In the genomic region with DNA sequence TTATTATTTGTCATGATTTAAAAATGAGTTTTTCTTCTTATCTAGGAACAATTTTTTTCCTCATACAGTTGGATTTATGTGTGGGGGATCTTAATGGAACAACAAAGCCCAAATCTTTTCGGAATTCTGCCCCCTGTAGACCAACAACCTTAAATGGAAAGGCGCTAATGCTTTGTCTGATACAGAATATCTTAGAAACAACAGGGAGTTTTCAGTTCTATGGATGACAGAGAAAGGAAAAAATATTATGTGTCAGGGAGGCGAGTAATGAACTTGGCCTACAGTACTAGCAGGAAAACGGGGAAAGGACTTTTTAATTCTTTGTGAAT, we compare ENCODE assay signal across 19 cellular contexts. TPM values are rescaled to one million over a fixed set of nuclear protein-coding genes. Genes with fewer than 3 reads are reported as not detected.
DNase-seq lines count a peak whose midpoint lies in the region; ATAC-seq and TF ChIP-seq lines count a peak whose summit lies in the region.
"Had no signal": no experiment of that assay in that cellular context is flagged by ENCODE, and none has a peak within 500 bp of the region (broad histone marks: within the 10 kb centered on the region; RNA-seq: fewer than 3 reads in every experiment).

No MANE protein-coding gene starts in this region.

- CTCF ChIA-PET in HCT116 (lab: Charles Lee) (no interaction called here), GM10248 (lab: Yijun Ruan, JAX) (no interaction called here)

- H3K27ac ChIP-seq in HCT116 (ENCODE audit: low read depth, low read length) (no peak overlapping the region), cingulate gyrus (ENCODE audit: low read depth, low read length) (peak overlapping the region; percentile 63), temporal lobe (ENCODE audit: low read depth, low read length) (peak overlapping the region; percentile 99), testis (no peak overlapping the region)
- H3K27ac ChIP-seq: KMS-11, Peyer's patch, SJSA1 had no signal

- POLR2A ChIA-PET in HCT116 (lab: Charles Lee): no interaction called here
- POLR2A ChIA-PET in GM10248 (lab: Yijun Ruan, JAX): no interaction called here

- H4K20me1 ChIP-seq in HCT116 (ENCODE audit: insufficient read depth): no peaks in the 10 kb centered on the region

- H3K4me3 ChIP-seq in HCT116 (replicated peaks in 1 of 2; ENCODE audit: low read depth in 1 of 2, low read length in 2 of 2) (no peak overlapping the region), testis (no peak overlapping the region)
- H3K4me3 ChIP-seq: Peyer's patch, SJSA1 had no signal

- H3K9ac ChIP-seq in HCT116 (ENCODE audit: low read length): no peak overlapping the region
- H3K9ac ChIP-seq: KMS-11 had no signal

- BruUV-seq in HCT116 (replicated peaks; lab: Mats Ljungman, UMichigan): no TSS peak

- RAD21 ChIA-PET in HCT116 (lab: Charles Lee; ENCODE audit: low non-redundant PET in 1 of 2, low total read pairs in 2 of 2, uncharacterized antibody in 2 of 2, unreplicated experiment in 2 of 2): no interaction called here

- ATAC-seq in HCT116: no peak

- 74 to 78% methylated on average over 4 of the region's 4 CpGs for WGBS in testis, 2 donors

- no peak for TF ChIP-seq RAD21 in HCT116 (IDR thresholded peaks at IDR 0.05; ENCODE audit: low read depth)

- no peaks in the 10 kb centered on the region for H3K9me2 ChIP-seq in HCT116 (ENCODE audit: insufficient read depth)

- no peaks in the 10 kb centered on the region for H3K27me3 ChIP-seq in HCT116 (ENCODE audit: insufficient read depth, low read length)
- no peaks in the 10 kb centered on the region for H3K27me3 ChIP-seq in testis
- H3K27me3 ChIP-seq: Peyer's patch, SJSA1 had no signal

- H2AFZ ChIP-seq in HCT116 (ENCODE audit: low read depth, low read length, poor library complexity, severe bottlenecking): no peak overlapping the region

- H3K36me3 ChIP-seq in HCT116 (ENCODE audit: control insufficient read depth in 1 of 2, insufficient read depth in 2 of 2, low read length in 2 of 2) (no peaks in the 10 kb centered on the region), testis (ENCODE audit: low read depth, missing control alignments) (no peaks in the 10 kb centered on the region)
- H3K36me3 ChIP-seq: Peyer's patch, SJSA1 had no signal

- TF ChIP-seq CTCF in HCT116 (IDR thresholded peaks at IDR 0.05 in 2 of 3, conservative IDR thresholded peaks at IDR 0.05 in 1 of 3; ENCODE audit: borderline replicate concordance in 1 of 3, insufficient read depth in 1 of 3, low read depth in 2 of 3, low read length in 2 of 3): 0 out of 6 replicates have a peak, but pooled peaks of 2 of the 3 experiments have one; percentile 8 to 20
- TF ChIP-seq CTCF in testis (IDR thresholded peaks at IDR 0.05): no peak
- TF ChIP-seq CTCF in GM10248 (IDR thresholded peaks at IDR 0.05; ENCODE audit: control extremely low read depth, extremely low read depth, low read depth, missing control alignments): no peak

- intact Hi-C loops in HCT116 (cut with micrococcal nuclease) (no loop called here), testis (cut with DNase I; ENCODE audit: low total_unique reads) (no loop called here)

- DNase-seq in HCT116 (ENCODE audit: low read depth, low spot score) (no peak), medulla oblongata (ENCODE audit: extremely low spot score) (peak; percentile 78), testis (no peak), NCI-H1694 treated with DMSO at 0.1 percent for 48 hours (lab: John Stamatoyannopoulos, UW) (no peak), NCI-H2081 (lab: John Stamatoyannopoulos, UW) (no peak), GM10248 (ENCODE audit: extremely low spot score) (no peak)
- DNase-seq: ACHN, DMS79 treated with DMSO at 0.1 percent for 48 hours, GOT3, NCI-H1417, NCI-H187 treated with DMSO at 0.1 percent for 48 hours, NCI-H226, NCI-H524, Peyer's patch had no signal

- no peaks in the 10 kb centered on the region for H3K79me2 ChIP-seq in HCT116 (ENCODE audit: insufficient read depth, low read length)

- H3K4me1 ChIP-seq in HCT116 (ENCODE audit: control insufficient read depth in 1 of 2, insufficient read depth in 2 of 2, low read length in 2 of 2) (no peaks in the 10 kb centered on the region), testis (no peaks in the 10 kb centered on the region)
- H3K4me1 ChIP-seq: Peyer's patch, SJSA1 had no signal

- no peak overlapping the region for H3K4me2 ChIP-seq in HCT116 (ENCODE audit: low read length)
- H3K4me2 ChIP-seq: KMS-11 had no signal

- TF ChIP-seq POLR2A in HCT116 (IDR thresholded peaks at IDR 0.05; ENCODE audit: borderline replicate concordance, extremely low read depth, insufficient read depth, insufficient read length): no peak
- TF ChIP-seq POLR2A in testis (IDR thresholded peaks at IDR 0.05): no peak

- H3K9me3 ChIP-seq in HCT116 (ENCODE audit: control insufficient read depth in 1 of 2, insufficient read depth in 1 of 2, low read depth in 1 of 2, low read length in 2 of 2): no peaks in the 10 kb centered on the region
- no peaks in the 10 kb centered on the region for H3K9me3 ChIP-seq in testis
- H3K9me3 ChIP-seq: Peyer's patch, SJSA1 had no signal

TF ChIP-seq in HCT116, 20 proteins besides CTCF, POLR2A, EP300 and RAD21:
- TF ChIP-seq ATF3 (IDR thresholded peaks at IDR 0.05) (no peak), JUND (IDR thresholded peaks at IDR 0.05) (no peak), POLR2AphosphoS5 (IDR thresholded peaks at IDR 0.05; ENCODE audit: low read depth, low read length) (no peak), ZFX (IDR thresholded peaks at IDR 0.05) (no peak), EZH2phosphoT487 (IDR thresholded peaks at IDR 0.05; ENCODE audit: borderline replicate concordance) (no peak), ELF1 (IDR thresholded peaks at IDR 0.05; ENCODE audit: borderline replicate concordance, low read depth) (no peak), EGR1 (IDR thresholded peaks at IDR 0.05; ENCODE audit: low read depth) (no peak), EZH2 (IDR thresholded peaks at IDR 0.05) (no peak), FOSL1 (IDR thresholded peaks at IDR 0.05; ENCODE audit: low read depth) (no peak), ZNF274 (IDR thresholded peaks at IDR 0.05; ENCODE audit: low read depth, low read length) (no peak), CBX3 (IDR thresholded peaks at IDR 0.05; ENCODE audit: low read depth) (no peak), SRF (IDR thresholded peaks at IDR 0.05; ENCODE audit: low read depth) (no peak)
TF ChIP-seq in HCT116: peak in this region for 0.

RNA-seq across cellular contexts. Expression of gene MOBP, which starts 0.6 kb away (rescaled TPM):
- total RNA-seq in HCT116 (2021; ENCODE audit: unreplicated experiment): not detected
- polyA plus RNA-seq in HCT116 (2012): not detected in 2 replicates
- total RNA-seq in temporal lobe: 0.25 TPM
- 1 to 10 TPM; 5.6 to 8.5 TPM for total RNA-seq in testis
- polyA plus RNA-seq in testis (ENCODE audit: insufficient read depth, low read depth, low replicate concordance): 19.5 TPM
- total RNA-seq: Peyer's patch, SJSA1 had no signal
- polyA plus RNA-seq: CD14-positive monocyte had no signal

Comparison
In these comparisons a context has a peak if more than half of its experiments do, and no peak if none do; other contexts are left out.
1. H3K27ac ChIP-seq: peak in cingulate gyrus (single experiment) and temporal lobe (single experiment); none in HCT116 (single experiment) and testis (0 of 2).
2. CTCF ChIP-seq: peak in HCT116 (2 of 3); none in testis (0 of 3) and GM10248 (single experiment).